ENCODE assay signal across 32 cellular contexts in genomic region chr9:1002678-1003077, GRCh38.
"Had no signal": no experiment of that assay in that cellular context is flagged by ENCODE, and none has a peak within 500 bp of the region (broad histone marks: within the 10 kb centered on the region; RNA-seq: fewer than 3 reads in every experiment).

No MANE protein-coding gene starts in this region.

- DNase-seq: activated CD4-positive, alpha-beta T cell treated with anti-CD3 and anti-CD28 coated beads for 36 hours; activated CD4-positive, alpha-beta T cell treated with anti-CD3 and anti-CD28 coated beads, Interleukin-2, amount 10 ng/mL, durations not matched to agents 7 days and 5 days; activated CD4-positive, alpha-beta T cell treated with anti-CD3 and anti-CD28 coated beads, Interleukin-2, amount 50 U/mL, for 48 hours; activated CD8-positive, alpha-beta T cell treated with anti-CD3 and anti-CD28 coated beads, Interleukin-2, amount 10 ng/mL, durations not matched to agents 7 days and 5 days; activated gamma-delta T cell; activated naive CD4-positive, alpha-beta T cell treated with Interleukin-2 at 50 U/mL for 16 hours; activated T-cell treated with anti-CD3 and anti-CD28 coated beads, Interleukin-2, amount 50 U/mL, for 24 hours; anterior cingulate cortex; caudate nucleus; Kasumi-1; MG63; NCI-H1048; NCI-H1105 treated with DMSO at 0.1 percent for 48 hours; NCI-H1436; NCI-H1694 treated with DMSO at 0.1 percent for 48 hours; NCI-H2029; NCI-H345; NCI-H524 treated with DMSO at 0.1 percent for 48 hours; NK-92 treated with Interleukin-12 subunit alpha and Interleukin-12 subunit beta, amount 100 ng/mL, for 24 hours; PC-3; Peyer's patch; RPMI8226; SHP77 treated with DMSO at 0.1 percent for 48 hours; SK-N-SH had no signal

- H3K9me3 Mint-ChIP-seq: activated CD4-positive, alpha-beta T cell treated with anti-CD3 and anti-CD28 coated beads, Interleukin-2, amount 10 ng/mL, durations not matched to agents 7 days and 5 days; activated naive CD4-positive, alpha-beta T cell treated with anti-CD3 and anti-CD28 coated beads, Interleukin-2, amount 50 U/mL, for 24 hours; activated T-cell treated with anti-CD3 and anti-CD28 coated beads, Interleukin-2, amount 50 U/mL, for 24 hours; activated T-helper 2 cell treated with anti-CD3 and anti-CD28 coated beads, Interferon-gamma antibody, Interleukin-2, Interleukin-4, amounts not matched to agents 10 μg/mL and 5 μg/mL and 100 μg/mL, durations not matched to agents 14 hours and 24 hours and 36 hours; T-helper 1 cell treated with Interleukin-12 subunit alpha and Interleukin-12 subunit beta and Interleukin-4 antibody, amounts not matched to agents 30 μg/mL and 1 μg/mL, for 36 hours; T-helper 2 cell treated with Interferon-gamma antibody and Interleukin-4, amounts not matched to agents 5 μg/mL and 100 μg/mL, for 36 hours had no signal

- H3K4me3 ChIP-seq: MG63, Peyer's patch, SJSA1 had no signal

- ATAC-seq: activated CD4-positive, alpha-beta T cell treated with anti-CD3 and anti-CD28 coated beads for 36 hours; activated CD4-positive, CD25-positive, alpha-beta regulatory T cell treated with anti-CD3 and anti-CD28 coated beads, Interleukin-2, amount 50 U/mL, for 24 hours; activated CD8-positive, alpha-beta T cell treated with anti-CD3 and anti-CD28 coated beads, Interleukin-2, amount 10 ng/mL, durations not matched to agents 7 days and 5 days; PC-3; WTC11 had no signal

- H3K27ac Mint-ChIP-seq: activated CD4-positive, alpha-beta T cell treated with anti-CD3 and anti-CD28 coated beads for 36 hours; activated CD4-positive, alpha-beta T cell treated with anti-CD3 and anti-CD28 coated beads, Interleukin-2, amount 10 ng/mL, durations not matched to agents 7 days and 5 days; activated CD8-positive, alpha-beta T cell treated with anti-CD3 and anti-CD28 coated beads, Interleukin-2, amount 10 ng/mL, durations not matched to agents 7 days and 5 days; activated naive CD4-positive, alpha-beta T cell treated with anti-CD3 and anti-CD28 coated beads, Interleukin-2, amount 50 U/mL, for 24 hours; activated T-cell treated with anti-CD3 and anti-CD28 coated beads, Interleukin-2, amount 50 U/mL, for 24 hours; activated T-helper 2 cell treated with anti-CD3 and anti-CD28 coated beads, Interferon-gamma antibody, Interleukin-2, Interleukin-4, amounts not matched to agents 10 μg/mL and 5 μg/mL and 100 μg/mL, durations not matched to agents 14 hours and 24 hours and 36 hours; brain; T-helper 1 cell treated with Interleukin-12 subunit alpha and Interleukin-12 subunit beta and Interleukin-4 antibody, amounts not matched to agents 30 μg/mL and 1 μg/mL, for 36 hours; T-helper 2 cell treated with Interferon-gamma antibody and Interleukin-4, amounts not matched to agents 5 μg/mL and 100 μg/mL, for 36 hours; WTC11 had no signal

- H3K4me3 Mint-ChIP-seq: activated CD4-positive, alpha-beta T cell treated with anti-CD3 and anti-CD28 coated beads for 36 hours; activated CD4-positive, alpha-beta T cell treated with anti-CD3 and anti-CD28 coated beads, Interleukin-2, amount 10 ng/mL, durations not matched to agents 7 days and 5 days; activated CD8-positive, alpha-beta T cell treated with anti-CD3 and anti-CD28 coated beads, Interleukin-2, amount 10 ng/mL, durations not matched to agents 7 days and 5 days; activated naive CD4-positive, alpha-beta T cell treated with anti-CD3 and anti-CD28 coated beads, Interleukin-2, amount 50 U/mL, for 24 hours; activated T-cell treated with anti-CD3 and anti-CD28 coated beads, Interleukin-2, amount 50 U/mL, for 24 hours; brain; T-helper 1 cell treated with Interleukin-12 subunit alpha and Interleukin-12 subunit beta and Interleukin-4 antibody, amounts not matched to agents 30 μg/mL and 1 μg/mL, for 36 hours; T-helper 2 cell treated with Interferon-gamma antibody and Interleukin-4, amounts not matched to agents 5 μg/mL and 100 μg/mL, for 36 hours; WTC11 had no signal

- H3K36me3 Mint-ChIP-seq: activated naive CD4-positive, alpha-beta T cell treated with anti-CD3 and anti-CD28 coated beads, Interleukin-2, amount 50 U/mL, for 24 hours; brain had no signal
